In the genomic region with DNA sequence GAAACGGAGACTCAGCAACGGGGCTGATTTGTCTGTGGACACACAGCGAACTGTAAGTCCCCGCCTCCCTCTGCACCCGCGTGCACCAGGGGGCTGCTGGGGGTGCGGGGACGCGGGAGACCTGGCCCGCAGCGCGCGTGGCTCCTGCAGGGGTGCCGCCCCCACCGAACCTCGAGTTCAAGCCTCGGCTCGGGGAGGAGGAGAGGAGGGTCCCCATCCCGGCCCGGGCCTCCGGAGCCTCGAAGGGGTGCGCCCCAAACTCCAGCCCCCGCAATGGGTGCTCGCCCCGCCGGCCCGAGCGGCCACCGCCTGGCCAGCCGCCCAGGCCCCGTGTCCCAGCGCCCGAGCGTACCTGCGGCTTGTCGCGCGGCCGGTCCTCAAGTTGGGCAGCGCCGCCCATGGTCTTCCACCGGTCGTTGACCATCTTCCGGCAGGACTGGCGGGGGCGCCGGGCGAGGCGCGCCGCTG, we compare ENCODE assay signal across 12 cellular contexts. TPM values are rescaled to one million over a fixed set of nuclear protein-coding genes. Genes with fewer than 3 reads are reported as not detected.
DNase-seq lines count a peak whose midpoint lies in the region; ATAC-seq and TF ChIP-seq lines count a peak whose summit lies in the region.
"Had no signal": no experiment of that assay in that cellular context is flagged by ENCODE, and none has a peak within 500 bp of the region (broad histone marks: within the 10 kb centered on the region; RNA-seq: fewer than 3 reads in every experiment).

No MANE protein-coding gene starts in this region.

- no peak for TF ChIP-seq POLR2A in esophagus squamous epithelium (IDR thresholded peaks at IDR 0.05)

- BruUV-seq in Caco-2 (replicated peaks; lab: Mats Ljungman, UMichigan): no TSS peak

- H3K9ac ChIP-seq in parathyroid adenoma: no peak overlapping the region

- H3K79me2 ChIP-seq in parathyroid adenoma: no peaks in the 10 kb centered on the region

- H3K36me3 Mint-ChIP-seq in Caco-2 (ENCODE audit: insufficient read depth, unreplicated experiment): peaks cover 6% of the 10 kb centered on the region
- H3K36me3 Mint-ChIP-seq in activated CD4-positive, alpha-beta memory T cell treated with anti-CD3 and anti-CD28 coated beads for 36 hours: no peaks in the 10 kb centered on the region
- H3K36me3 Mint-ChIP-seq: activated naive CD4-positive, alpha-beta T cell treated with anti-CD3 and anti-CD28 coated beads, Interleukin-2, amount 50 U/mL, for 24 hours had no signal

- no peak for ATAC-seq in GM21529 (IDR thresholded peaks at IDR 0.05; ENCODE audit: unreplicated experiment)
- ATAC-seq in GM18907 (IDR thresholded peaks at IDR 0.05; ENCODE audit: unreplicated experiment): no peak
- ATAC-seq: gastroesophageal sphincter had no signal

- intact Hi-C loops in Caco-2 (cut with micrococcal nuclease; ENCODE audit: unreplicated experiment): no loop called here
- intact Hi-C loops in esophagus squamous epithelium (cut with DNase I): loop anchor here (10.0 kb wide), 2 partner anchors 163 to 233 kb away; no protein-coding TSS in a partner anchor
- intact Hi-C loops in activated CD4-positive, alpha-beta memory T cell treated with anti-CD3 and anti-CD28 coated beads for 36 hours (cut with micrococcal nuclease): no loop called here

- H3K27me3 ChIP-seq in Caco-2 (replicated peaks; ENCODE audit: control insufficient read depth, insufficient read depth, low read length) (peaks cover 1% of the 10 kb centered on the region; the same call in 1 of the 2 replicates), esophagus squamous epithelium (peaks cover 22 to 100% (median 32%) of the 10 kb centered on the region in 4 donors), parathyroid adenoma (ENCODE audit: control insufficient read depth, insufficient read depth, low read length) (no peaks in the 10 kb centered on the region)

- peaks cover 32% of the 10 kb centered on the region for H3K4me1 ChIP-seq in Caco-2
- peaks cover 20 to 70% (median 31%) of the 10 kb centered on the region in 3 donors for H3K4me1 ChIP-seq in esophagus squamous epithelium
- H3K4me1 ChIP-seq in parathyroid adenoma: no peaks in the 10 kb centered on the region

- DNase-seq in Caco-2 (no peak), RWPE1 (ENCODE audit: low spot score) (no peak), esophagus squamous epithelium (lab: John Stamatoyannopoulos, UW) (no peak), AG20443 (ENCODE audit: low spot score) (no peak)
- no peak for DNase-seq in activated CD4-positive, alpha-beta memory T cell treated with anti-CD3 and anti-CD28 coated beads for 36 hours
- DNase-seq: occipital lobe had no signal

- H3K27ac Mint-ChIP-seq in Caco-2 (ENCODE audit: unreplicated experiment): no peak overlapping the region
- H3K27ac Mint-ChIP-seq in activated CD4-positive, alpha-beta memory T cell treated with anti-CD3 and anti-CD28 coated beads for 36 hours: no peak overlapping the region
- H3K27ac Mint-ChIP-seq: activated naive CD4-positive, alpha-beta T cell treated with anti-CD3 and anti-CD28 coated beads, Interleukin-2, amount 50 U/mL, for 24 hours had no signal

- WGBS in esophagus squamous epithelium, 2 donors: no CpG with 5 or more reads among the region's 52 CpGs

- no peaks in the 10 kb centered on the region for H3K9me3 Mint-ChIP-seq in Caco-2 (ENCODE audit: unreplicated experiment)
- H3K9me3 Mint-ChIP-seq in activated CD4-positive, alpha-beta memory T cell treated with anti-CD3 and anti-CD28 coated beads for 36 hours: no peaks in the 10 kb centered on the region
- H3K9me3 Mint-ChIP-seq: activated naive CD4-positive, alpha-beta T cell treated with anti-CD3 and anti-CD28 coated beads, Interleukin-2, amount 50 U/mL, for 24 hours; T-helper 1 cell treated with Interleukin-12 subunit alpha and Interleukin-12 subunit beta and Interleukin-4 antibody, amounts not matched to agents 30 μg/mL and 1 μg/mL, for 36 hours had no signal

- H3K4me3 Mint-ChIP-seq in Caco-2 (ENCODE audit: unreplicated experiment): peak overlapping the region; percentile 64
- H3K4me3 Mint-ChIP-seq in activated CD4-positive, alpha-beta memory T cell treated with anti-CD3 and anti-CD28 coated beads for 36 hours: no peak overlapping the region
- H3K4me3 Mint-ChIP-seq: activated naive CD4-positive, alpha-beta T cell treated with anti-CD3 and anti-CD28 coated beads, Interleukin-2, amount 50 U/mL, for 24 hours had no signal

- H3K27ac ChIP-seq in RWPE1 (peak overlapping the region; percentile 12; the same call in 1 of the 2 replicates), esophagus squamous epithelium (no peak overlapping the region), parathyroid adenoma (no peak overlapping the region)
- H3K27ac ChIP-seq: gastroesophageal sphincter had no signal

- H3K27me3 Mint-ChIP-seq in Caco-2 (ENCODE audit: insufficient read depth, unreplicated experiment): peaks cover 24% of the 10 kb centered on the region
- peaks cover 50% of the 10 kb centered on the region for H3K27me3 Mint-ChIP-seq in activated CD4-positive, alpha-beta memory T cell treated with anti-CD3 and anti-CD28 coated beads for 36 hours

- H2AFZ ChIP-seq in parathyroid adenoma: no peak overlapping the region

- H3K4me1 Mint-ChIP-seq in Caco-2 (ENCODE audit: low read depth, unreplicated experiment): peaks cover 14% of the 10 kb centered on the region
- peaks cover 8% of the 10 kb centered on the region for H3K4me1 Mint-ChIP-seq in activated CD4-positive, alpha-beta memory T cell treated with anti-CD3 and anti-CD28 coated beads for 36 hours (ENCODE audit: low read depth)

- peak overlapping the region; percentile 78 for H3K4me2 ChIP-seq in parathyroid adenoma (ENCODE audit: low read length)

- H3K4me3 ChIP-seq in Caco-2 (ENCODE audit: low read depth, low read length) (peak overlapping the region; percentile 41), esophagus squamous epithelium (peak overlapping the region; percentile 1 to 63 (median 42)), parathyroid adenoma (ENCODE audit: low read depth, low read length) (peak overlapping the region; percentile 34)

- TF ChIP-seq CTCF in Caco-2 (IDR thresholded peaks at IDR 0.05; ENCODE audit: insufficient read depth in 1 of 2, low read depth in 1 of 2, low read length in 1 of 2, severe bottlenecking in 1 of 2, unreplicated experiment in 1 of 2) (no peak), RWPE1 (conservative IDR thresholded peaks at IDR 0.05; ENCODE audit: low read depth) (no peak), esophagus squamous epithelium (IDR thresholded peaks at IDR 0.05) (no peak), parathyroid adenoma (IDR thresholded peaks at IDR 0.05) (no peak)

- H3K9me3 ChIP-seq in Caco-2 (no peaks in the 10 kb centered on the region), esophagus squamous epithelium (no peaks in the 10 kb centered on the region), parathyroid adenoma (ENCODE audit: control insufficient read depth, low read length) (no peaks in the 10 kb centered on the region)
- H3K9me3 ChIP-seq: gastroesophageal sphincter had no signal

- H3K36me3 ChIP-seq in Caco-2 (ENCODE audit: control insufficient read depth, insufficient read depth, low read length): no peaks in the 10 kb centered on the region
- no peaks in the 10 kb centered on the region for H3K36me3 ChIP-seq in esophagus squamous epithelium
- H3K36me3 ChIP-seq in parathyroid adenoma (ENCODE audit: control insufficient read depth, insufficient read depth, low read length): no peaks in the 10 kb centered on the region
- H3K36me3 ChIP-seq: gastroesophageal sphincter had no signal

- CTCF ChIA-PET in Caco-2 (lab: Charles Lee) (no interaction called here), RWPE1 (lab: Yijun Ruan, JAX) (no interaction called here)
- CTCF ChIA-PET in activated CD4-positive, alpha-beta memory T cell treated with anti-CD3 and anti-CD28 coated beads for 36 hours (lab: Charles Lee): no interaction called here

- POLR2A ChIA-PET in Caco-2 (lab: Charles Lee) (no interaction called here), RWPE1 (lab: Yijun Ruan, JAX; ENCODE audit: low non-redundant PET) (no interaction called here)
- POLR2A ChIA-PET in activated CD4-positive, alpha-beta memory T cell treated with anti-CD3 and anti-CD28 coated beads for 36 hours (lab: Charles Lee): no interaction called here

RNA-seq across cellular contexts. Expression of gene FIBCD1, which starts 0.8 kb away (rescaled TPM):
- total RNA-seq in Caco-2 (2022) (not detected in 2 replicates), esophagus squamous epithelium (not detected)
- not detected for total RNA-seq in activated CD4-positive, alpha-beta memory T cell treated with anti-CD3 and anti-CD28 coated beads for 36 hours

RNA-seq across cellular contexts. Expression of gene QRFP, which starts 41.6 kb away (rescaled TPM):
- not detected in 2 replicates for total RNA-seq in Caco-2 (2022)
- total RNA-seq in esophagus squamous epithelium: under 1 TPM in 1 of 4 donors, not detected in 3; 0.18 TPM
- total RNA-seq in activated CD4-positive, alpha-beta memory T cell treated with anti-CD3 and anti-CD28 coated beads for 36 hours: not detected
- total RNA-seq: gastroesophageal sphincter, occipital lobe had no signal
